Comparison of ENCODE assay signal across 24 cellular contexts in genomic region chr1:62093261-62093660, GRCh38.
"Had no signal": no experiment of that assay in that cellular context is flagged by ENCODE, and none has a peak within 500 bp of the region (broad histone marks: within the 10 kb centered on the region; RNA-seq: fewer than 3 reads in every experiment).

No MANE protein-coding gene starts in this region.

- H3K27me3 Mint-ChIP-seq: natural killer cell treated with Interleukin-12 subunit alpha and Interleukin-12 subunit beta and Interleukin-15 and Interleukin-18, amount 100 ng/mL, for 72 hours; progenitor cell of endocrine pancreas had no signal

- H3K9me3 Mint-ChIP-seq: natural killer cell treated with Interleukin-12 subunit alpha and Interleukin-12 subunit beta and Interleukin-15 and Interleukin-18, amount 100 ng/mL, for 72 hours; neural progenitor cell had no signal

- H3K27me3 ChIP-seq: dorsolateral prefrontal cortex, heart right ventricle, neural progenitor cell, pancreas, stomach, transverse colon had no signal

- H3K4me3 ChIP-seq: dorsolateral prefrontal cortex, heart right ventricle, left ventricle myocardium inferior, lung, neural progenitor cell, pancreas, skin epidermis, stomach, thoracic aorta, transverse colon had no signal

- ATAC-seq: esophagus mucosa; heart right ventricle; natural killer cell treated with Interleukin-12 subunit alpha and Interleukin-12 subunit beta and Interleukin-15 and Interleukin-18, amount 100 ng/mL, for 72 hours; pancreas; sciatic nerve had no signal

- H3K36me3 ChIP-seq: left ventricle myocardium inferior, neural progenitor cell, thoracic aorta had no signal

- DNase-seq: cortex of kidney; dorsolateral prefrontal cortex; effector CD8-positive, alpha-beta T cell; heart right ventricle; hypothalamus; left ventricle myocardium inferior; mesenchymal stem cell; midbrain; nucleus accumbens; pancreas; stimulated activated CD4-positive, alpha-beta T cell treated with anti-CD3 and anti-CD28 coated beads, Interleukin-12 subunit alpha, Interleukin-12 subunit beta, amount 100 ng/mL, for 4 hours; stimulated activated naive CD4-positive, alpha-beta T cell; stomach; substantia nigra; transverse colon had no signal

- H3K4me1 Mint-ChIP-seq: neural progenitor cell had no signal

- H3K27ac ChIP-seq: dorsolateral prefrontal cortex, heart right ventricle, left ventricle myocardium inferior, neural progenitor cell, pancreas, skin epidermis, stomach, thoracic aorta, transverse colon had no signal

- H2AFZ ChIP-seq: neural progenitor cell had no signal

- H3K4me3 Mint-ChIP-seq: natural killer cell treated with Interleukin-12 subunit alpha and Interleukin-12 subunit beta and Interleukin-15 and Interleukin-18, amount 100 ng/mL, for 72 hours; neural progenitor cell had no signal

- H3K36me3 Mint-ChIP-seq: natural killer cell treated with Interleukin-12 subunit alpha and Interleukin-12 subunit beta and Interleukin-15 and Interleukin-18, amount 100 ng/mL, for 72 hours had no signal

- H3K4me2 ChIP-seq: neural progenitor cell had no signal

- H3K9ac ChIP-seq: neural progenitor cell had no signal

- H3K4me1 ChIP-seq: neural progenitor cell, pancreas, stomach had no signal

- H3K9me3 ChIP-seq: left ventricle myocardium inferior, pancreas, stomach, thoracic aorta, transverse colon had no signal

- H3K27ac Mint-ChIP-seq: natural killer cell treated with Interleukin-12 subunit alpha and Interleukin-12 subunit beta and Interleukin-15 and Interleukin-18, amount 100 ng/mL, for 72 hours; neural progenitor cell; progenitor cell of endocrine pancreas had no signal

- FAIRE-seq: islet of Langerhans, pancreas had no signal
